1 cellular context compared by ENCODE assay signal in genomic region chr4:152166567-152166966, GRCh38.
TF ChIP-seq lines count a peak whose summit lies in the region.

No MANE protein-coding gene starts in this region.

TF ChIP-seq in HepG2, 621 proteins besides CTCF, POLR2A, EP300 and RAD21 (continued from another document):
- TF ChIP-seq ZSCAN9 (CRISPR knock-in tag; IDR thresholded peaks at IDR 0.05; ENCODE audit: borderline replicate concordance) (no peak), GRHL1 (CRISPR knock-in tag; conservative IDR thresholded peaks at IDR 0.05) (no peak), CHD4 (IDR thresholded peaks at IDR 0.05; ENCODE audit: borderline replicate concordance, low read length) (no peak), MAZ (IDR thresholded peaks at IDR 0.05; ENCODE audit: borderline replicate concordance, low read depth, low read length) (no peak), MAZ (CRISPR knock-in tag; IDR thresholded peaks at IDR 0.05; ENCODE audit: low read depth) (no peak), ZXDC (CRISPR knock-in tag; IDR thresholded peaks at IDR 0.05) (no peak), CHD2 (IDR thresholded peaks at IDR 0.05; ENCODE audit: low read depth, low read length) (no peak), GMEB1 (CRISPR knock-in tag; IDR thresholded peaks at IDR 0.05; ENCODE audit: borderline replicate concordance) (no peak), ZNF121 (CRISPR knock-in tag; IDR thresholded peaks at IDR 0.05) (no peak), BRF2 (CRISPR knock-in tag; IDR thresholded peaks at IDR 0.05) (no peak), ONECUT2 (CRISPR knock-in tag; IDR thresholded peaks at IDR 0.05) (no peak), CSRNP2 (CRISPR knock-in tag; conservative IDR thresholded peaks at IDR 0.05; ENCODE audit: low read depth) (no peak), PRPF4 (IDR thresholded peaks at IDR 0.05; ENCODE audit: low read depth, low read length, poor library complexity, severe bottlenecking) (no peak), GPBP1L1 (CRISPR knock-in tag; IDR thresholded peaks at IDR 0.05) (no peak), RBFOX2 (IDR thresholded peaks at IDR 0.05; ENCODE audit: low read depth, low read length) (no peak), ATM (IDR thresholded peaks at IDR 0.05; ENCODE audit: borderline replicate concordance) (no peak), REST (IDR thresholded peaks at IDR 0.05; ENCODE audit: borderline replicate concordance in 1 of 2, low read depth in 1 of 2, low read length in 2 of 2) (peak; percentile 62 to 93), CREM (IDR thresholded peaks at IDR 0.05) (0 out of 2 replicates have a peak, but pooled peaks have one; percentile 24), CREM (CRISPR knock-in tag; IDR thresholded peaks at IDR 0.05) (no peak), IRF2 (CRISPR knock-in tag; IDR thresholded peaks at IDR 0.05) (no peak), NFKB2 (CRISPR knock-in tag; IDR thresholded peaks at IDR 0.05; ENCODE audit: borderline replicate concordance) (no peak), MLLT10 (CRISPR knock-in tag; IDR thresholded peaks at IDR 0.05) (no peak), GLI4 (CRISPR knock-in tag; IDR thresholded peaks at IDR 0.05; ENCODE audit: borderline replicate concordance) (no peak), ZNF292 (CRISPR knock-in tag; IDR thresholded peaks at IDR 0.05; ENCODE audit: borderline replicate concordance, low read depth) (no peak), ATF7 (IDR thresholded peaks at IDR 0.05) (no peak), ATF7 (CRISPR knock-in tag; IDR thresholded peaks at IDR 0.05) (no peak), CEBPB (IDR thresholded peaks at IDR 0.05; ENCODE audit: borderline replicate concordance, low read depth, low read length) (peak; percentile 47), ZNF605 (CRISPR knock-in tag; IDR thresholded peaks at IDR 0.05) (no peak), MTA3 (CRISPR knock-in tag; IDR thresholded peaks at IDR 0.05) (no peak), MXD4 (CRISPR knock-in tag; IDR thresholded peaks at IDR 0.05) (no peak), KDM3A (CRISPR knock-in tag; IDR thresholded peaks at IDR 0.05; ENCODE audit: low read depth) (no peak), TIGD3 (CRISPR knock-in tag; IDR thresholded peaks at IDR 0.05; ENCODE audit: borderline replicate concordance) (no peak), SNAPC2 (CRISPR knock-in tag; IDR thresholded peaks at IDR 0.05) (no peak), ATRX (CRISPR knock-in tag; IDR thresholded peaks at IDR 0.05; ENCODE audit: borderline replicate concordance) (no peak), ATF2 (CRISPR knock-in tag; IDR thresholded peaks at IDR 0.05) (no peak), BHLHE40 (IDR thresholded peaks at IDR 0.05; ENCODE audit: low read length) (peak; percentile 72), HMGA1 (CRISPR knock-in tag; conservative IDR thresholded peaks at IDR 0.05) (no peak), ZNF383 (CRISPR knock-in tag; IDR thresholded peaks at IDR 0.05; ENCODE audit: borderline replicate concordance) (no peak), FOXA1 (IDR thresholded peaks at IDR 0.05) (no peak), FOXA1 (CRISPR knock-in tag; IDR thresholded peaks at IDR 0.05) (no peak), RBAK (CRISPR knock-in tag; IDR thresholded peaks at IDR 0.05) (no peak), MIER2 (CRISPR knock-in tag; IDR thresholded peaks at IDR 0.05) (peak; percentile 94), ZNF362 (CRISPR knock-in tag; IDR thresholded peaks at IDR 0.05; ENCODE audit: borderline replicate concordance) (no peak), HMGXB4 (CRISPR knock-in tag; IDR thresholded peaks at IDR 0.05; ENCODE audit: borderline replicate concordance in 1 of 2, low read depth in 1 of 2) (no peak), CEBPG (CRISPR knock-in tag; IDR thresholded peaks at IDR 0.05) (0 out of 2 replicates have a peak, but pooled peaks have one; percentile 39), TBX3 (IDR thresholded peaks at IDR 0.05; ENCODE audit: borderline replicate concordance) (no peak), MED1 (CRISPR knock-in tag; IDR thresholded peaks at IDR 0.05) (no peak)
